ENCODE assay signal across 15 cellular contexts in the genomic region with DNA sequence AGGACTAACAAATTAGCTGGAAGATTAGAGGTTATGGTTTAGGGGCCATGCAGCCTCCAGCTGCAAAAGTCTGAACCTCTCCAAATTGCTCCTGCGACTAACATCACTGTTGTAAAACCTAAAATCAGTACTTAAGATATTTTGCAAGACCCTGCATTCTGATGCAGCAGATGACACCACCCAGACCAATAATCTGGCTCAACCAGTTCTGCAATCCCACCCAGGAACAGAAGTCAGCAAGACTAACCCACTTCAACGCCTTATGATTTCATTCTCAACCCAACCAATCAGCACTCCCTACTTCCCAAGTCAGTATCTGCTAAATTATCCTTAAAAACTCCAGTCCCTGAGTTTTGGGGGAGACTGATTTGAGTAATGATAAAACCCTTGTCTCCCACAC.
"Had no signal": no experiment of that assay in that cellular context is flagged by ENCODE, and none has a peak within 500 bp of the region (broad histone marks: within the 10 kb centered on the region; RNA-seq: fewer than 3 reads in every experiment).

No MANE protein-coding gene starts in this region.

- H3K27me3 Mint-ChIP-seq: stimulated activated naive B cell treated with anti-CD40 and anti-IgM and Interleukin-4, amounts not matched to agents 10 μg/mL and 1 μg/mL and 100 μg/mL, for 72 hours; T-helper 17 cell had no signal

- H3K4me3 ChIP-seq: adrenal gland, right lobe of liver, spleen, upper lobe of left lung had no signal

- H3K36me3 ChIP-seq: adrenal gland, right lobe of liver, spleen, upper lobe of left lung had no signal

- H3K9me3 ChIP-seq: adrenal gland, right lobe of liver, spleen, upper lobe of left lung had no signal

- H3K27ac ChIP-seq: adrenal gland, right lobe of liver, spleen, upper lobe of left lung had no signal

- DNase-seq: activated naive CD4-positive, alpha-beta T cell treated with anti-CD3 and anti-CD28 coated beads, Interleukin-2, amount 50 U/mL, for 16 hours; adrenal gland; effector memory CD4-positive, alpha-beta T cell; left ventricle myocardium superior; mesenchymal stem cell; posterior cingulate gyrus; right lobe of liver; spleen; stimulated activated CD4-positive, alpha-beta T cell treated with anti-CD3 and anti-CD28 coated beads, Interleukin-1b, Interleukin-23, amount 100 ng/mL, for 48 hours; stimulated activated naive B cell treated with anti-CD40 and anti-IgM and Interleukin-4, amounts not matched to agents 10 μg/mL and 1 μg/mL and 100 μg/mL, for 72 hours; substantia nigra; T-helper 17 cell; upper lobe of left lung had no signal

- ATAC-seq: esophagus mucosa; left ventricle myocardium superior; right lobe of liver; stimulated activated naive B cell treated with anti-CD40 and anti-IgM and Interleukin-4, amounts not matched to agents 10 μg/mL and 1 μg/mL and 100 μg/mL, for 72 hours; T-helper 17 cell had no signal

- H3K4me1 ChIP-seq: adrenal gland, right lobe of liver, upper lobe of left lung had no signal

- H3K27ac Mint-ChIP-seq: stimulated activated naive B cell treated with anti-CD40 and anti-IgM and Interleukin-4, amounts not matched to agents 10 μg/mL and 1 μg/mL and 100 μg/mL, for 72 hours; T-helper 17 cell had no signal

- FAIRE-seq: islet of Langerhans had no signal

- H3K4me3 Mint-ChIP-seq: stimulated activated naive B cell treated with anti-CD40 and anti-IgM and Interleukin-4, amounts not matched to agents 10 μg/mL and 1 μg/mL and 100 μg/mL, for 72 hours; T-helper 17 cell had no signal

- H3K36me3 Mint-ChIP-seq: stimulated activated naive B cell treated with anti-CD40 and anti-IgM and Interleukin-4, amounts not matched to agents 10 μg/mL and 1 μg/mL and 100 μg/mL, for 72 hours had no signal

- H3K27me3 ChIP-seq: adrenal gland, right lobe of liver, spleen, upper lobe of left lung had no signal

- H3K9me3 Mint-ChIP-seq: stimulated activated naive B cell treated with anti-CD40 and anti-IgM and Interleukin-4, amounts not matched to agents 10 μg/mL and 1 μg/mL and 100 μg/mL, for 72 hours had no signal

- H3K4me1 Mint-ChIP-seq: T-helper 17 cell had no signal
